Comparison of ENCODE assay signal across 13 cellular contexts in genomic region chr15:101483476-101483875, GRCh38. TPM values are rescaled to one million over a fixed set of nuclear protein-coding genes. Genes with fewer than 3 reads are reported as not detected.
DNase-seq lines count a peak whose midpoint lies in the region; ATAC-seq and TF ChIP-seq lines count a peak whose summit lies in the region.
"Had no signal": no experiment of that assay in that cellular context is flagged by ENCODE, and none has a peak within 500 bp of the region (broad histone marks: within the 10 kb centered on the region; RNA-seq: fewer than 3 reads in every experiment).

No MANE protein-coding gene starts in this region.

- peak overlapping the region; percentile 72 for H3K27ac ChIP-seq in PC-9
- H3K27ac ChIP-seq in esophagus (ENCODE audit: low read depth in 2 of 2, low read length in 1 of 2), result peak overlapping the region; percentile 61 to 79
- peak overlapping the region; percentile 46 for H3K27ac ChIP-seq in thymus (ENCODE audit: low read depth)

- H4K20me1 ChIP-seq in PC-9 (ENCODE audit: insufficient read depth), result peaks cover 2% of the 10 kb centered on the region

- intact Hi-C loops in PC-9 (cut with micrococcal nuclease; ENCODE audit: unreplicated experiment), result loop anchor here (5.0 kb wide), 3 partner anchors 79 to 159 kb away; no protein-coding TSS in a partner anchor

- BruUV-seq in PC-9 (replicated peaks; lab: Mats Ljungman, UMichigan), result no TSS peak

- H3K4me3 ChIP-seq in PC-9 (peak overlapping the region; percentile 21; the same call in 1 of the 2 replicates), esophagus (ENCODE audit: low read depth in 1 of 2, low read length in 2 of 2) (no peak overlapping the region), thymus (ENCODE audit: low read length) (no peak overlapping the region)

- H3K4me1 ChIP-seq in PC-9 (replicated peaks; ENCODE audit: insufficient read depth) (peaks cover 57% of the 10 kb centered on the region), esophagus (ENCODE audit: control insufficient read depth in 2 of 2, insufficient read depth in 2 of 2, low read length in 1 of 2) (peaks cover 0 to 15% of the 10 kb centered on the region in 2 donors), thymus (ENCODE audit: control insufficient read depth, insufficient read depth, low read length) (no peaks in the 10 kb centered on the region)

- no peak overlapping the region for H2AFZ ChIP-seq in PC-9

- POLR2A ChIA-PET in PC-9 (lab: Charles Lee; ENCODE audit: unreplicated experiment), result no interaction called here

- no peaks in the 10 kb centered on the region for H3K9me3 ChIP-seq in PC-9 (ENCODE audit: insufficient read depth, low read depth)
- H3K9me3 ChIP-seq in esophagus (ENCODE audit: control insufficient read depth in 2 of 2, insufficient read depth in 1 of 2, low read depth in 1 of 2, low read length in 1 of 2), result no peaks in the 10 kb centered on the region
- no peaks in the 10 kb centered on the region for H3K9me3 ChIP-seq in thymus (ENCODE audit: control insufficient read depth)

- CTCF ChIA-PET in PC-9 (lab: Charles Lee), result no interaction called here

- H3K79me2 ChIP-seq in PC-9 (ENCODE audit: low read depth), result peaks cover 69% of the 10 kb centered on the region

- H3K4me2 ChIP-seq in PC-9, result peak overlapping the region; percentile 76

- H3K36me3 ChIP-seq in PC-9 (ENCODE audit: low read depth), result peaks cover 5% of the 10 kb centered on the region
- H3K36me3 ChIP-seq in esophagus (ENCODE audit: control insufficient read depth in 2 of 2, insufficient read depth in 2 of 2, low read length in 1 of 2), result no peaks in the 10 kb centered on the region
- no peaks in the 10 kb centered on the region for H3K36me3 ChIP-seq in thymus (ENCODE audit: control insufficient read depth, insufficient read depth)

- H3F3A ChIP-seq in PC-9 (ENCODE audit: insufficient read depth, low read depth), result peaks cover 44% of the 10 kb centered on the region

- no peaks in the 10 kb centered on the region for H3K9me2 ChIP-seq in PC-9 (ENCODE audit: insufficient read depth)

- no peak for TF ChIP-seq CTCF in PC-9 (conservative IDR thresholded peaks at IDR 0.05)

- DNase-seq in PC-9 (peak; percentile 52 to 88), mesenteric fat pad (ENCODE audit: low spot score) (peak; percentile 86), HCEC 1CT (no peak), EL (no peak)
- DNase-seq: ACHN; CD4-positive, alpha-beta T cell; H7; NCI-H2029; NCI-H510A; RPMI8226 had no signal

- H3K27me3 ChIP-seq in PC-9 (ENCODE audit: insufficient read depth, low read depth) (no peaks in the 10 kb centered on the region), esophagus (ENCODE audit: control insufficient read depth in 1 of 2, insufficient read depth in 2 of 2, low read length in 2 of 2) (peaks cover 0 to 4% of the 10 kb centered on the region in 2 donors), thymus (ENCODE audit: control insufficient read depth, insufficient read depth) (peaks cover 17% of the 10 kb centered on the region)

- no peak for ATAC-seq in GM21381 (IDR thresholded peaks at IDR 0.05; ENCODE audit: unreplicated experiment)

- WGBS in esophagus, 2 donors, result 47 to 70% methylated on average over 6 of the region's 6 CpGs
- 92% methylated on average over 6 of the region's 6 CpGs for WGBS in thymus

RNA-seq across cellular contexts. Expression of gene PCSK6, which starts 6.0 kb away (rescaled TPM):
- total RNA-seq in PC-9 (2021) (26.3 and 27.2 TPM in 2 replicates), mesenteric fat pad (16.9 TPM)
- polyA plus RNA-seq in esophagus (1 to 10 TPM; 5.4 to 6.5 TPM), thymus (10.1 TPM)

Comparison
In these comparisons a context has a peak if more than half of its experiments do, and no peak if none do; other contexts are left out.
1. DNase-seq: peak in PC-9 (2 of 2) and mesenteric fat pad (single experiment); none in HCEC 1CT (single experiment) and EL (single experiment).
2. Peak in every context shown above with its lines, with median percentiles within 50 percentile points of each other: H3K27ac ChIP-seq.